20 cellular contexts compared by ENCODE assay signal in the genomic region with DNA sequence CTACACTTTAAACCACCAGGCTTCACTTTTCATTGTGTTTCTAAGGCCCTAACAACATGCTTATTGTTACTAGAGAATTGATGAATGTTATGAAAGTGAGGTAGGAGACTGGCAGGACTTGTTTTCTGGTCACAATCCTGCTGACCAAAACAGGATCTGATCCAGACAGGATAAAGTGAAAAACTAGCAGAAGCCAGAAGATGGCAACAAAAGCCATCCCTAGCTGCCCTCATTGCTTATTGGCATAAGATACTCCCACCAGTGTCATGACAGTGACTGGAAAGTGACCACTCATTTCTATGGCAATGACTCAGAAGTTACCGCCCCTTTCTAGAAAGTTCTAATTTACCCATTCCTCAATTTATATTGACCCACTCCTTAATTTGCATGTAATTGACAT. TPM values are rescaled to one million over a fixed set of nuclear protein-coding genes. Genes with fewer than 3 reads are reported as not detected.
"Had no signal": no experiment of that assay in that cellular context is flagged by ENCODE, and none has a peak within 500 bp of the region (broad histone marks: within the 10 kb centered on the region; RNA-seq: fewer than 3 reads in every experiment).

No MANE protein-coding gene starts in this region.

- DNase-seq: activated CD4-positive, alpha-beta T cell treated with anti-CD3 and anti-CD28 coated beads for 48 hours; activated naive CD4-positive, alpha-beta T cell treated with anti-CD3 and anti-CD28 coated beads, Interleukin-2, amount 10 ng/mL, durations not matched to agents 7 days and 5 days; adrenal gland; kidney glomerular epithelial cell; lower lobe of right lung; mucosa of descending colon; natural killer cell; occipital lobe; sigmoid colon; stimulated activated CD4-positive, alpha-beta T cell treated with anti-CD3 and anti-CD28 coated beads, Interleukin-2, amount 100 ng/mL, for 24 hours; T-cell; T1000; testis; upper lobe of right lung; WERI-Rb-1 had no signal

- H3K9me3 ChIP-seq: adrenal gland, gastroesophageal sphincter, lower lobe of right lung, mucosa of descending colon, prostate gland, sigmoid colon, testis, upper lobe of right lung had no signal

- H3K36me3 ChIP-seq: adrenal gland, gastroesophageal sphincter, lower lobe of right lung, prostate gland, sigmoid colon, upper lobe of right lung, WERI-Rb-1 had no signal

- FAIRE-seq: colon, endothelial cell of umbilical vein had no signal

- H3K4me3 ChIP-seq: adrenal gland, gastroesophageal sphincter, lower lobe of right lung, mucosa of descending colon, prostate gland, sigmoid colon, testis, upper lobe of right lung had no signal

- H3K27me3 ChIP-seq: sigmoid colon, testis, upper lobe of right lung had no signal

- ATAC-seq: gastroesophageal sphincter, lower lobe of right lung, mucosa of descending colon, natural killer cell, T-cell, upper lobe of right lung had no signal

- H3K27ac ChIP-seq: adrenal gland, gastroesophageal sphincter, lower lobe of right lung, prostate gland, sigmoid colon, testis, upper lobe of right lung, WERI-Rb-1 had no signal

- H3K4me1 ChIP-seq: adrenal gland, gastroesophageal sphincter, lower lobe of right lung, prostate gland, testis, upper lobe of right lung had no signal

RNA-seq across cellular contexts. Expression of a gene that starts 29.9 kb away (rescaled TPM):
- total RNA-seq: cardiac septum, endothelial cell of umbilical vein, gastroesophageal sphincter, natural killer cell, prostate gland, sigmoid colon had no signal
- polyA plus RNA-seq: endothelial cell of umbilical vein had no signal

RNA-seq across cellular contexts. Expression of a gene that starts 51.8 kb away (rescaled TPM):
- total RNA-seq: cardiac septum, endothelial cell of umbilical vein, natural killer cell, sigmoid colon had no signal
- polyA plus RNA-seq: endothelial cell of umbilical vein had no signal
